24 cellular contexts compared by ENCODE assay signal in genomic region chr6:136987526-136987925, GRCh38. TPM values are rescaled to one million over a fixed set of nuclear protein-coding genes. Genes with fewer than 3 reads are reported as not detected.
"Had no signal": no experiment of that assay in that cellular context is flagged by ENCODE, and none has a peak within 500 bp of the region (broad histone marks: within the 10 kb centered on the region; RNA-seq: fewer than 3 reads in every experiment).

No MANE protein-coding gene starts in this region.

- H3K36me3 Mint-ChIP-seq: activated naive CD8-positive, alpha-beta T cell had no signal

- H3K27ac ChIP-seq: gastrocnemius medialis, heart left ventricle had no signal

- H3K9me3 Mint-ChIP-seq: activated B cell treated with CpG ODN at 0.5 μM for 24 hours; activated CD4-positive, alpha-beta T cell treated with anti-CD3 and anti-CD28 coated beads, Interleukin-2, amount 10 ng/mL, durations not matched to agents 7 days and 5 days; naive thymus-derived CD4-positive, alpha-beta T cell had no signal

- H3K4me3 Mint-ChIP-seq: activated B cell treated with CpG ODN at 0.5 μM for 24 hours; activated CD4-positive, alpha-beta T cell treated with anti-CD3 and anti-CD28 coated beads, Interleukin-2, amount 10 ng/mL, durations not matched to agents 7 days and 5 days; activated naive CD8-positive, alpha-beta T cell; naive thymus-derived CD4-positive, alpha-beta T cell had no signal

- H3K9me3 ChIP-seq: gastrocnemius medialis, heart left ventricle had no signal

- H3K4me1 Mint-ChIP-seq: activated CD4-positive, alpha-beta T cell treated with anti-CD3 and anti-CD28 coated beads, Interleukin-2, amount 10 ng/mL, durations not matched to agents 7 days and 5 days had no signal

- ATAC-seq: gastrocnemius medialis; heart left ventricle; left cardiac atrium; naive thymus-derived CD4-positive, alpha-beta T cell; right cardiac atrium had no signal

- H3K4me3 ChIP-seq: gastrocnemius medialis, heart left ventricle, lung, skin epidermis had no signal

- H3K27me3 Mint-ChIP-seq: progenitor cell of endocrine pancreas had no signal

- DNase-seq: activated B cell treated with CpG ODN at 0.5 μM for 24 hours; activated CD4-positive, alpha-beta T cell treated with anti-CD3 and anti-CD28 coated beads, Interleukin-2, amount 10 ng/mL, durations not matched to agents 7 days and 5 days; activated CD8-positive, alpha-beta memory T cell treated with anti-CD3 and anti-CD28 coated beads for 24 hours; activated gamma-delta T cell treated with Interleukin-2 at 50 U/mL for 16 hours; amniotic stem cell; caudate nucleus; gastrocnemius medialis; heart left ventricle; left cardiac atrium; midbrain; naive thymus-derived CD4-positive, alpha-beta T cell; nucleus accumbens; right cardiac atrium; stimulated activated CD4-positive, alpha-beta T cell treated with anti-CD3 and anti-CD28 coated beads, Interleukin-4, amount 100 ng/mL, for 4 hours; stimulated activated CD8-positive, alpha-beta memory T cell treated with anti-CD3 and anti-CD28 coated beads, Interleukin-4, amount 100 ng/mL, for 48 hours; stimulated activated naive CD4-positive, alpha-beta T cell treated with Interleukin-2 at 50 U/mL for 16 hours; substantia nigra; SW 1271 had no signal

- H3K36me3 ChIP-seq: gastrocnemius medialis, heart left ventricle had no signal

- H3K27ac Mint-ChIP-seq: activated B cell treated with CpG ODN at 0.5 μM for 24 hours; activated CD4-positive, alpha-beta T cell treated with anti-CD3 and anti-CD28 coated beads, Interleukin-2, amount 10 ng/mL, durations not matched to agents 7 days and 5 days; activated naive CD8-positive, alpha-beta T cell; naive thymus-derived CD4-positive, alpha-beta T cell; progenitor cell of endocrine pancreas had no signal

RNA-seq across cellular contexts. Expression of gene IL20RA, which starts 57.2 kb away (rescaled TPM):
- total RNA-seq: activated B cell treated with CpG ODN at 0.5 μM for 24 hours; activated CD4-positive, alpha-beta T cell treated with anti-CD3 and anti-CD28 coated beads, Interleukin-2, amount 10 ng/mL, durations not matched to agents 7 days and 5 days; endothelial cell of umbilical vein; naive thymus-derived CD4-positive, alpha-beta T cell; T-helper 2 cell treated with Interferon-gamma antibody and Interleukin-4, amounts not matched to agents 100 ng/mL and 5 ng/mL, for 36 hours had no signal
- polyA plus RNA-seq: endothelial cell of umbilical vein; naive thymus-derived CD4-positive, alpha-beta T cell had no signal
